ENCODE assay signal across 12 cellular contexts in genomic region chr1:95640746-95641145, GRCh38.
DNase-seq lines count a peak whose midpoint lies in the region; ATAC-seq and TF ChIP-seq lines count a peak whose summit lies in the region.
"Had no signal": no experiment of that assay in that cellular context is flagged by ENCODE, and none has a peak within 500 bp of the region (broad histone marks: within the 10 kb centered on the region; RNA-seq: fewer than 3 reads in every experiment).

No MANE protein-coding gene starts in this region.

- no peak for TF ChIP-seq CTCF in retinal pigment epithelial cell (conservative IDR thresholded peaks at IDR 0.05; ENCODE audit: low read depth, low read length)
- TF ChIP-seq CTCF in upper lobe of right lung (IDR thresholded peaks at IDR 0.05), result no peak

- H3K27ac ChIP-seq in upper lobe of right lung, result no peak overlapping the region
- H3K27ac ChIP-seq: neural progenitor cell, tibial artery, WERI-Rb-1 had no signal

- peak; percentile 12 to 47 for DNase-seq in NCI-H2081 (lab: John Stamatoyannopoulos, UW)
- DNase-seq in NCI-H2081 treated with DMSO at 0.1 percent for 48 hours (lab: John Stamatoyannopoulos, UW), result no peak
- peak; percentile 82 for DNase-seq in NCI-H774 (lab: John Stamatoyannopoulos, UW)
- DNase-seq in cerebellum (ENCODE audit: low spot score), result peak; percentile 43
- DNase-seq in retinal pigment epithelial cell (ENCODE audit: low read depth), result peak; percentile 9
- DNase-seq in upper lobe of right lung, result no peak
- no peak for DNase-seq in central memory CD4-positive, alpha-beta T cell
- DNase-seq: NCI-H2107, tibial artery, WERI-Rb-1 had no signal

- H3K4me3 ChIP-seq in retinal pigment epithelial cell (ENCODE audit: low read length), result no peak overlapping the region
- H3K4me3 ChIP-seq in upper lobe of right lung, result no peak overlapping the region
- H3K4me3 ChIP-seq: neural progenitor cell, tibial artery had no signal

- no peaks in the 10 kb centered on the region for H3K36me3 ChIP-seq in upper lobe of right lung
- H3K36me3 ChIP-seq: neural progenitor cell, tibial artery, WERI-Rb-1 had no signal

- no peaks in the 10 kb centered on the region for H3K27me3 ChIP-seq in upper lobe of right lung
- H3K27me3 ChIP-seq: neural progenitor cell, tibial artery had no signal

- ATAC-seq in upper lobe of right lung (no peak), GM21737 (IDR thresholded peaks at IDR 0.05; ENCODE audit: unreplicated experiment) (no peak)

- H3K4me1 ChIP-seq in upper lobe of right lung, result no peaks in the 10 kb centered on the region
- H3K4me1 ChIP-seq: tibial artery had no signal

- no peaks in the 10 kb centered on the region for H3K9me3 ChIP-seq in upper lobe of right lung
- H3K9me3 ChIP-seq: tibial artery had no signal

- intact Hi-C loops in upper lobe of right lung (cut with DNase I), result no loop called here

Comparison
In these comparisons a context has a peak if more than half of its experiments do, and no peak if none do; other contexts are left out.
1. DNase-seq: peak in NCI-H2081 (2 of 2), NCI-H774 (single experiment), cerebellum (single experiment) and retinal pigment epithelial cell (single experiment); none in NCI-H2081 treated with DMSO at 0.1 percent for 48 hours (single experiment), upper lobe of right lung (single experiment) and central memory CD4-positive, alpha-beta T cell (single experiment).